ENCODE assay signal across 18 cellular contexts in genomic region chr11:62130498-62131464, GRCh38. TPM values are rescaled to one million over a fixed set of nuclear protein-coding genes. Genes with fewer than 3 reads are reported as not detected.
DNase-seq lines count a peak whose midpoint lies in the region; ATAC-seq, FAIRE-seq and TF ChIP-seq lines count a peak whose summit lies in the region.
"Had no signal": no experiment of that assay in that cellular context is flagged by ENCODE, and none has a peak within 500 bp of the region (broad histone marks: within the 10 kb centered on the region; RNA-seq: fewer than 3 reads in every experiment).

No MANE protein-coding gene starts in this region.

- peaks cover 77% of the 10 kb centered on the region; the same call in 1 of the 2 replicates for H3K36me3 ChIP-seq in Loucy (ENCODE audit: insufficient read depth, low read length)
- H3K36me3 ChIP-seq in trophoblast cell (ENCODE audit: control insufficient read depth in 1 of 2, insufficient read depth in 2 of 2, low read length in 2 of 2): peaks cover 52 to 54% of the 10 kb centered on the region in 2 experiments

- no peak overlapping the region for H2BK5ac ChIP-seq in trophoblast cell (ENCODE audit: low read depth, low read length, poor library complexity)

- no peak overlapping the region for H2AFZ ChIP-seq in Loucy (ENCODE audit: low read length)
- H2AFZ ChIP-seq in trophoblast cell (ENCODE audit: insufficient read depth, low read length, poor library complexity): no peak overlapping the region

- H4K8ac ChIP-seq in trophoblast cell (ENCODE audit: low read depth, low read length): no peak overlapping the region

- no peak overlapping the region for H2AK5ac ChIP-seq in trophoblast cell (ENCODE audit: low read length)

- POLR2A ChIA-PET in activated B cell treated with CpG ODN at 0.5 μM for 24 hours (lab: Charles Lee): interaction anchor here (0.6 kb wide), 1 partner anchor 602 kb away, joined by 5 read pairs; no protein-coding TSS in a partner anchor

- peaks cover 52% of the 10 kb centered on the region for H3K4me1 ChIP-seq in Loucy (ENCODE audit: insufficient read depth, low read length, poor library complexity, severe bottlenecking)
- peaks cover 0 to 6% of the 10 kb centered on the region in 2 experiments for H3K4me1 ChIP-seq in trophoblast cell (ENCODE audit: control insufficient read depth in 1 of 2, insufficient read depth in 2 of 2, low read length in 2 of 2)

- H3K27ac ChIP-seq in trophoblast cell (ENCODE audit: low read depth, low read length): no peak overlapping the region

- peak overlapping the region; percentile 64 for H3K4ac ChIP-seq in trophoblast cell (ENCODE audit: low read depth, low read length)

- H3K27me3 Mint-ChIP-seq in activated B cell treated with CpG ODN at 0.5 μM for 24 hours: no peaks in the 10 kb centered on the region
- H3K27me3 Mint-ChIP-seq: CD8-positive, alpha-beta memory T cell had no signal

- H3K9ac ChIP-seq in Loucy (ENCODE audit: low read depth, low read length, poor library complexity, severe bottlenecking) (peak overlapping the region; percentile 35), trophoblast cell (ENCODE audit: low read length) (no peak overlapping the region)

- H3K4me3 Mint-ChIP-seq in activated B cell treated with CpG ODN at 0.5 μM for 24 hours: no peak overlapping the region
- H3K4me3 Mint-ChIP-seq: CD8-positive, alpha-beta memory T cell; H9 had no signal

- H3K9me3 Mint-ChIP-seq in activated B cell treated with CpG ODN at 0.5 μM for 24 hours: no peaks in the 10 kb centered on the region
- H3K9me3 Mint-ChIP-seq: CD8-positive, alpha-beta memory T cell; H9 had no signal

- H2BK120ac ChIP-seq in trophoblast cell (ENCODE audit: insufficient read depth, low read length, poor library complexity): no peak overlapping the region

- peak; percentile 52 for DNase-seq in activated effector memory CD4-positive, alpha-beta T cell treated with anti-CD3 and anti-CD28 coated beads, Interleukin-2, amount 50 U/mL, for 16 hours
- no peak for DNase-seq in activated effector memory CD4-positive, alpha-beta T cell treated with Interleukin-2 at 50 U/mL for 16 hours
- DNase-seq in activated B cell treated with CpG ODN at 0.5 μM for 24 hours: peak; percentile 6
- DNase-seq in trophoblast cell: no peak
- no peak for DNase-seq in GM12891 (ENCODE audit: insufficient read length, low spot score)
- DNase-seq in KG1 (lab: John Stamatoyannopoulos, UW): no peak
- DNase-seq: CD8-positive, alpha-beta memory T cell; H9; KBM-7; MG63; NCI-H1105 treated with DMSO at 0.1 percent for 48 hours; NCI-H187 treated with DMSO at 0.1 percent for 48 hours; NCI-H446 treated with DMSO at 0.1 percent for 48 hours; NCI-H748 treated with DMSO at 0.1 percent for 48 hours; PC-3 had no signal

- H3K18ac ChIP-seq in trophoblast cell (ENCODE audit: low read length): no peak overlapping the region

- no peaks in the 10 kb centered on the region for H3F3A ChIP-seq in Loucy (ENCODE audit: low read depth)

- TF ChIP-seq POLR2A in GM12891 (IDR thresholded peaks at IDR 0.05; ENCODE audit: low read depth, low read length): no peak

- intact Hi-C loops in activated B cell treated with CpG ODN at 0.5 μM for 24 hours (cut with micrococcal nuclease): no loop called here

- no peak overlapping the region for H3K14ac ChIP-seq in trophoblast cell (ENCODE audit: low read length)

- no peak for ATAC-seq in activated B cell treated with CpG ODN at 0.5 μM for 24 hours (ENCODE audit: low read depth)
- ATAC-seq: PC-3 had no signal

- WGBS in trophoblast cell (ENCODE audit: extremely low coverage, insufficient coverage, insufficient read length): no CpG with 5 or more reads among the region's 23 CpGs

- no peak overlapping the region for H4K91ac ChIP-seq in trophoblast cell (ENCODE audit: low read depth, low read length)

- H3K79me1 ChIP-seq in trophoblast cell (ENCODE audit: low read length): no peaks in the 10 kb centered on the region

- CTCF ChIA-PET in activated B cell treated with CpG ODN at 0.5 μM for 24 hours (lab: Charles Lee): interaction anchor here (1.5 kb wide), 1 partner anchor 23 kb away, joined by 4 read pairs; no protein-coding TSS in a partner anchor

- H4K20me1 ChIP-seq in Loucy (ENCODE audit: insufficient read depth, low read length, poor library complexity, severe bottlenecking): peaks cover 61% of the 10 kb centered on the region

- H3K4me3 ChIP-seq in Loucy (ENCODE audit: low read length, poor library complexity, severe bottlenecking): peak overlapping the region; percentile 39
- no peak overlapping the region for H3K4me3 ChIP-seq in trophoblast cell (ENCODE audit: low read depth, low read length)
- H3K4me3 ChIP-seq: MG63 had no signal

- H3K4me1 Mint-ChIP-seq in activated B cell treated with CpG ODN at 0.5 μM for 24 hours: peaks cover 2% of the 10 kb centered on the region

- no peaks in the 10 kb centered on the region for H3K27me3 ChIP-seq in Loucy (ENCODE audit: insufficient read depth, low read length, poor library complexity, severe bottlenecking)
- no peaks in the 10 kb centered on the region for H3K27me3 ChIP-seq in trophoblast cell (ENCODE audit: insufficient read depth, low read length)
- H3K27me3 ChIP-seq: MG63 had no signal

- H3K9me3 ChIP-seq in Loucy (ENCODE audit: insufficient read depth, low read depth, low read length) (no peaks in the 10 kb centered on the region), trophoblast cell (ENCODE audit: insufficient read depth, low read depth, low read length) (no peaks in the 10 kb centered on the region)
- H3K9me3 ChIP-seq: MG63 had no signal

- H2BK12ac ChIP-seq in trophoblast cell (ENCODE audit: low read length): no peak overlapping the region

- no peak overlapping the region for H4K12ac ChIP-seq in trophoblast cell (ENCODE audit: low read depth, low read length)

- H3K27ac Mint-ChIP-seq in activated B cell treated with CpG ODN at 0.5 μM for 24 hours: no peak overlapping the region

- TF ChIP-seq CTCF in Loucy (conservative IDR thresholded peaks at IDR 0.05; ENCODE audit: low read length): no peak
- TF ChIP-seq CTCF in activated B cell treated with CpG ODN at 0.5 μM for 24 hours (IDR thresholded peaks at IDR 0.05): no peak

- H3K36me3 Mint-ChIP-seq in activated B cell treated with CpG ODN at 0.5 μM for 24 hours (ENCODE audit: low read depth): peaks cover 59% of the 10 kb centered on the region

- H3K79me2 ChIP-seq in Loucy (ENCODE audit: insufficient read depth, low read length) (peaks cover 99% of the 10 kb centered on the region), trophoblast cell (ENCODE audit: control insufficient read depth, insufficient read depth, low read length, poor library complexity) (peaks cover 5% of the 10 kb centered on the region)

- FAIRE-seq in GM12891 (lab: Jason Lieb, UNC): no peak

- H3K4me2 ChIP-seq in Loucy (ENCODE audit: low read depth, low read length, poor library complexity, severe bottlenecking): peak overlapping the region; percentile 48
- H3K4me2 ChIP-seq in trophoblast cell (ENCODE audit: low read length): no peak overlapping the region

- H3K23ac ChIP-seq in trophoblast cell (ENCODE audit: low read length): no peak overlapping the region

- H3K9me2 ChIP-seq in Loucy (replicated peaks; ENCODE audit: low read depth, low read length): no peaks in the 10 kb centered on the region

TF ChIP-seq in GM12891, 5 proteins besides CTCF, POLR2A, EP300 and RAD21:
- TF ChIP-seq TAF1 (IDR thresholded peaks at IDR 0.05; ENCODE audit: low read depth, low read length): no peak
- no peak for TF ChIP-seq PAX5 (IDR thresholded peaks at IDR 0.05; ENCODE audit: insufficient read depth, low read length, severe bottlenecking)
- TF ChIP-seq SPI1 (IDR thresholded peaks at IDR 0.05; ENCODE audit: low read depth, low read length): no peak
- TF ChIP-seq POLR2AphosphoS5 (IDR thresholded peaks at IDR 0.05; ENCODE audit: low read depth, low read length): no peak
- no peak for TF ChIP-seq POU2F2 (IDR thresholded peaks at IDR 0.05; ENCODE audit: low read depth, low read length)
TF ChIP-seq in GM12891: peak in this region for 0.

RNA-seq across cellular contexts. Expression of gene INCENP, which starts 7.0 kb away (rescaled TPM):
- total RNA-seq in activated B cell treated with CpG ODN at 0.5 μM for 24 hours: 29.0 and 34.8 TPM in 2 replicates
- polyA plus RNA-seq in trophoblast cell (2013): 36.7 and 38.4 TPM in 2 replicates
- 25.4 TPM for polyA plus RNA-seq in GM12891 (2012; ENCODE audit: low read depth, missing spikeins)

RNA-seq across cellular contexts. Expression of gene SCGB1D1, which starts 59.2 kb away (rescaled TPM):
- total RNA-seq in activated B cell treated with CpG ODN at 0.5 μM for 24 hours: not detected in 2 replicates
- polyA plus RNA-seq in trophoblast cell (2013): not detected in 2 replicates
- not detected for polyA plus RNA-seq in GM12891 (2012; ENCODE audit: low read depth, missing spikeins)
- total RNA-seq: CD8-positive, alpha-beta memory T cell; H9; PC-3 had no signal
- polyA plus RNA-seq: AG04450; BJ; CD8-positive, alpha-beta memory T cell had no signal

Comparison
In these comparisons a context has a peak if more than half of its experiments do, and no peak if none do; other contexts are left out.
1. DNase-seq: peak in activated effector memory CD4-positive, alpha-beta T cell treated with anti-CD3 and anti-CD28 coated beads, Interleukin-2, amount 50 U/mL, for 16 hours (single experiment) and activated B cell treated with CpG ODN at 0.5 μM for 24 hours (single experiment); none in activated effector memory CD4-positive, alpha-beta T cell treated with Interleukin-2 at 50 U/mL for 16 hours (single experiment), trophoblast cell (0 of 2), GM12891 (single experiment) and KG1 (single experiment).